Comparison of ENCODE assay signal across 8 cellular contexts in the genomic region with DNA sequence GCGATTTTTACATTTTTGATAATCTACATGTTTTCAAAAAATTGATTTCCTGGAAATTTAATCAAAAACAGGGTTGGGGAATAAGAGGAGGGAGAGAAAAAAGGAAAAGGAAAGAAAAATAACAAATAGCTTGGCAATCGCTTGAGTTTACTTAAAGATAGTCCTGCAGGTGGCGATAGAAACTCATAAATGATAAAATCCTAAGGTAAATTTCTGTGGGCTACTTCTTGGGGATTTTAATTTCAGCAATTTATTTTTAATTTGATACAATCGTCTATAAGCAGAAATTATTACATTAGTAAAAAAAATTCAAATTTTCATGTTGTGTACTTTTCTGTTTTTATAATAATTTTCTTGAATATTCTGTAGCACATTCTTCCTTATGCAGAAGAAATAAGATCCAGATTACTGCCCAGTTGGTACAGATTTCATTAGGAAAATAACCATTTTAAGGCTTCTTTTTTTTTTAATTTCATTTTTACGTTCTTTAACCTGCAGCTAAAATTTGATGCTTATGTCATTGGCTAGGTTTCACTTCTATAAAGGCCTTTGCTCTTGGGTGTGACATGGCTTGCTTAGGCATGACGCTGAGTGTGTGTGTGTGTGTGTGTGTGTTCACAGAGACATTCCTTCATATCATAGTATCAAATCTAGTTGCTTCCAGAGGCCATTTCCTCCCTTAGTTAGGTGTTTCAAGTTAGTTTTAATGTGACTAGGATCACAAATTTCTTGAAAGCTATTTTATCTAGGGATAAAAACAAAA.
DNase-seq lines count a peak whose midpoint lies in the region; ATAC-seq and TF ChIP-seq lines count a peak whose summit lies in the region.

No MANE protein-coding gene starts in this region.

- DNase-seq in NOMO-1 treated with dmso at 0.1 percent for 144 hours (lab: John Stamatoyannopoulos, UW; ENCODE audit: unreplicated experiment): peak; percentile 1
- DNase-seq in fibroblast of lung (ENCODE audit: low read depth in 2 of 2): peak; percentile 4 to 67
- DNase-seq in spleen: no peak
- no peak for DNase-seq in H4 (ENCODE audit: low spot score)

- H3K4me3 ChIP-seq in fibroblast of lung (replicated peaks in 1 of 4; ENCODE audit: control extremely low read depth in 1 of 4, insufficient read depth in 1 of 4, low read depth in 3 of 4, low read length in 4 of 4) (no peak overlapping the region), spleen (no peak overlapping the region)

- no peak for TF ChIP-seq POLR2A in spleen (IDR thresholded peaks at IDR 0.05)

- H3K36me3 ChIP-seq in fibroblast of lung (ENCODE audit: control insufficient read depth, insufficient read depth, low read length): no peaks in the 10 kb centered on the region
- H3K36me3 ChIP-seq in spleen: peaks cover 0 to 90% (median 12%) of the 10 kb centered on the region in 6 donors

- H3K79me2 ChIP-seq in fibroblast of lung (ENCODE audit: control insufficient read depth, insufficient read depth, low read length): no peaks in the 10 kb centered on the region

- 35 to 56% (median 46%) methylated on average over 6 of the region's 6 CpGs for WGBS in spleen, 5 donors

- ATAC-seq in HG02678 (IDR thresholded peaks at IDR 0.05; ENCODE audit: unreplicated experiment): peak; percentile 71
- ATAC-seq in HG03457 (IDR thresholded peaks at IDR 0.05; ENCODE audit: unreplicated experiment): no peak
- no peak for ATAC-seq in HG03097 (IDR thresholded peaks at IDR 0.05; ENCODE audit: low FRiP score, unreplicated experiment)

- no peaks in the 10 kb centered on the region for H3K27me3 ChIP-seq in fibroblast of lung (ENCODE audit: control insufficient read depth, insufficient read depth, low read length)
- H3K27me3 ChIP-seq in spleen (replicated peaks in 1 of 7): no peaks in the 10 kb centered on the region

- no peaks in the 10 kb centered on the region for H3K9me3 ChIP-seq in fibroblast of lung (ENCODE audit: control insufficient read depth, insufficient read depth, low read depth, low read length)
- no peaks in the 10 kb centered on the region for H3K9me3 ChIP-seq in spleen

- H3K27ac ChIP-seq in fibroblast of lung (ENCODE audit: insufficient read depth, low read length): no peak overlapping the region
- peak overlapping the region; percentile 1 to 63 (median 30) for H3K27ac ChIP-seq in spleen

- intact Hi-C loops in spleen (cut with DNase I; ENCODE audit: low total_unique reads): no loop called here

- peak; percentile 33; the same call in 2 of the 3 replicates for TF ChIP-seq CTCF in GM12872 (IDR thresholded peaks at IDR 0.05; ENCODE audit: insufficient read depth, low read depth, low read length)
- peak in 1 of 2 donors; percentile 47 for TF ChIP-seq CTCF in fibroblast of lung (conservative IDR thresholded peaks at IDR 0.05 in 1 of 2, IDR thresholded peaks at IDR 0.05 in 1 of 2; ENCODE audit: low read depth in 1 of 2, low read length in 2 of 2)
- peak in 7 of 11 experiments; percentile 11 to 60 (median 45) for TF ChIP-seq CTCF in spleen (IDR thresholded peaks at IDR 0.05 in 8 of 11, conservative IDR thresholded peaks at IDR 0.05 in 3 of 11)

- H2AFZ ChIP-seq in fibroblast of lung (ENCODE audit: low read length): no peak overlapping the region

- H3K4me1 ChIP-seq in fibroblast of lung (ENCODE audit: control insufficient read depth, extremely low read depth, insufficient read depth, low read length) (no peaks in the 10 kb centered on the region), spleen (peaks cover 12 to 34% (median 24%) of the 10 kb centered on the region in 6 donors)

- H4K20me1 ChIP-seq in fibroblast of lung (ENCODE audit: control insufficient read depth, extremely low read depth, insufficient read depth, low read length): no peaks in the 10 kb centered on the region

- no peak overlapping the region for H3K9ac ChIP-seq in fibroblast of lung (ENCODE audit: insufficient read depth, low read length)

- no peak overlapping the region for H3K4me2 ChIP-seq in fibroblast of lung (ENCODE audit: extremely low read depth, insufficient read depth, low read length)

Comparison
In these comparisons a context has a peak if more than half of its experiments do, and no peak if none do; other contexts are left out.
1. DNase-seq: peak in NOMO-1 treated with dmso at 0.1 percent for 144 hours (single experiment) and fibroblast of lung (2 of 2); none in spleen (single experiment) and H4 (single experiment).